Comparison of ENCODE assay signal across 8 cellular contexts in genomic region chr2:200525882-200526651, GRCh38.
DNase-seq lines count a peak whose midpoint lies in the region; ATAC-seq and FAIRE-seq lines count a peak whose summit lies in the region.

Gene SGO2 (plus strand): TSS chr2:200526207. CDS start chr2:200532976, 6,769 bp downstream.

- ATAC-seq in GM19351 (IDR thresholded peaks at IDR 0.05; ENCODE audit: unreplicated experiment) (peak; percentile 99), HG03520 (IDR thresholded peaks at IDR 0.05; ENCODE audit: unreplicated experiment) (peak; percentile 100)

- FAIRE-seq in colon (lab: Jason Lieb, UNC): peak; percentile 18

- peak; percentile 16 to 93 (median 87) for DNase-seq in C1 segment of cervical spinal cord (lab: John Stamatoyannopoulos, UW)
- peak; percentile 95 for DNase-seq in NCI-H526 treated with DMSO at 0.1 percent for 48 hours (lab: John Stamatoyannopoulos, UW)
- peak; percentile 98 for DNase-seq in activated CD4-positive, alpha-beta T cell treated with anti-CD3 and anti-CD28 coated beads for 48 hours
- peak; percentile 98 for DNase-seq in kidney glomerular epithelial cell (lab: John Stamatoyannopoulos, UW)
- peak; percentile 87 to 88 for DNase-seq in stimulated activated CD4-positive, alpha-beta T cell treated with anti-CD3 and anti-CD28 coated beads, Interleukin-1b, Interleukin-23, amount 100 ng/mL, for 1 hour (ENCODE audit: low read depth in 2 of 2)

Comparison
In these comparisons a context has a peak if more than half of its experiments do, and no peak if none do; other contexts are left out.
1. Peak in every context shown above with its lines: DNase-seq and ATAC-seq.